ENCODE assay signal across 1 cellular context in the genomic region with DNA sequence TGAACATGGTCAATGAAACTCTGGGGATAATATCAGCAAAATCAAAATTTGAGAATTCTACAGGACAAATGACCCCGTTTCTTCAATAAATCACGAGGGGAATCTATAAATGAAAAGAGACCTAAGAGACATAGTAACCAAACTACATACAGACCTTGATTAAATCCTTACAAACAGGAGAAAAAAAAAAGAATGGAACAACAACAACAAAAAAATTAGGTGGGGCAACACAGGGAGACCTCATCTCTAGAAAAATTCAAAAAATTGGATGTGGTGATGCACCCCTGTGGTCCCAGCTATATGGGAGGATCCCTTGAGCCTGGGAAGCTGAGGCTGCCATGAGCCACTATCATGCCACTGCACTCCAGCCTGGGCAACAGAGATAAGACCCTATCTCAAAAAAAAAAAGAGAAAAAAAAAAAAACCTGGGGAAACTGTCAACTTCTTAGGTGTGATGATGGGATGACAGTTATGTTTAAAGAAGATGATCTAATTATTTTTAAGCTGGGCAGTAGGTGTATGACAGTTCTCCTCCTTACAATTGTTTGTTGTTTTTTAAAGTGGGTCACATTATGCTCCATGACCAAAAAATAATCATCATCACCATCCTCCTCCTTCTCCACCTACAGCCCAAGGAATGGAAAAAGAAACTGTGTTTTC.
A peak's percentile ranks its signal among the peaks of the same experiment; 100 is the strongest.
TF ChIP-seq lines count a peak whose summit lies in the region.
"Not testable (repeated sequence)": the region's sequence is repeated elsewhere in the genome, so short reads cannot be mapped to it uniquely, and the experiment has no call there.

No MANE protein-coding gene starts in this region.

TF ChIP-seq in K562, 482 proteins besides CTCF, POLR2A, EP300 and RAD21 (continued from another document):
- TF ChIP-seq FOXK2 (conservative IDR thresholded peaks at IDR 0.05 in 1 of 2, IDR thresholded peaks at IDR 0.05 in 1 of 2; ENCODE audit: low read depth in 2 of 2) (0 out of 4 replicates have a peak, but pooled peaks of 1 of the 2 experiments have one; percentile 39), TEAD4 (IDR thresholded peaks at IDR 0.05; ENCODE audit: low read length) (peak; percentile 62), TRIM24 (IDR thresholded peaks at IDR 0.05) (peak in 1 of 2 experiments; percentile 73; a peak in 2 of 4 replicates), MEIS2 (IDR thresholded peaks at IDR 0.05; ENCODE audit: partially characterized antibody) (peak; percentile 76), CBFA2T2 (conservative IDR thresholded peaks at IDR 0.05) (peak; percentile 83), ZEB2 (IDR thresholded peaks at IDR 0.05) (peak; percentile 84), GATA2 (CRISPR knock-in tag; IDR thresholded peaks at IDR 0.05) (0 out of 2 replicates have a peak, but pooled peaks have one; percentile 40), BRD9 (IDR thresholded peaks at IDR 0.05; ENCODE audit: low read depth, partially characterized antibody) (peak; percentile 28), PBX2 (tag; conservative IDR thresholded peaks at IDR 0.05; ENCODE audit: low read depth) (peak; percentile 52; the same call in 1 of the 2 replicates), TCF3 (CRISPR knock-in tag; IDR thresholded peaks at IDR 0.05) (peak; percentile 87), MTA2 (IDR thresholded peaks at IDR 0.05; ENCODE audit: low read depth) (peak; percentile 88)
- not testable (repeated sequence) for TF ChIP-seq TEAD4 (CRISPR knock-in tag; IDR thresholded peaks at IDR 0.05; ENCODE audit: borderline replicate concordance); PBX2 (CRISPR knock-in tag; IDR thresholded peaks at IDR 0.05; ENCODE audit: low read depth)
- TF ChIP-seq, protein P1, sequence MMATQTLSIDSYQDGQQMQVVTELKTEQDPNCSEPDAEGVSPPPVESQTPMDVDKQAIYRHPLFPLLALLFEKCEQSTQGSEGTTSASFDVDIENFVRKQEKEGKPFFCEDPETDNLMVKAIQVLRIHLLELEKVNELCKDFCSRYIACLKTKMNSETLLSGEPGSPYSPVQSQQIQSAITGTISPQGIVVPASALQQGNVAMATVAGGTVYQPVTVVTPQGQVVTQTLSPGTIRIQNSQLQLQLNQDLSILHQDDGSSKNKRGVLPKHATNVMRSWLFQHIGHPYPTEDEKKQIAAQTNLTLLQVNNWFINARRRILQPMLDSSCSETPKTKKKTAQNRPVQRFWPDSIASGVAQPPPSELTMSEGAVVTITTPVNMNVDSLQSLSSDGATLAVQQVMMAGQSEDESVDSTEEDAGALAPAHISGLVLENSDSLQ (IDR thresholded peaks at IDR 0.05): peak; percentile 82
